Comparison of ENCODE assay signal across 1 cellular context in the genomic region with DNA sequence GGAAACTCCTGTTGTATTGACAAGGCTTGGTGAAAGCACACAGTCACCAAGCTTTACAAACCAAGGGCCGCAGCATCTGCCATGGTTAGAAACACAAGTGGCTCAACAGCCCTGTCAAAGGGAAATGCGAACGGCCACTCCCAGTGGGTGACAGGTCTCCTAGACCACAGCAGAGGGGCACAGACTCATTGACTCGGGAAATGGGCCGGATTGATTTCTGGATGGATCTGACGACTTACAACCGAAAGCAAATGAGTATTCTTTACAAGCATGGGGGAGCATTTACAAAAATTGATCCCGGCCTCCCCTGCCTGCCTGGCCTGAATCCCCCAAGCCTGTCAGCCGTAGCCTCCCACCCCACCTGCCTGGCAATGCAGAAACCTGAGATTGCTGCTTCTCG.
TF ChIP-seq lines count a peak whose summit lies in the region.

No MANE protein-coding gene starts in this region.

TF ChIP-seq in HepG2, 621 proteins besides CTCF, POLR2A, EP300 and RAD21 (continued from another document):
- no peak for TF ChIP-seq MXD4 (CRISPR knock-in tag; IDR thresholded peaks at IDR 0.05)
- no peak for TF ChIP-seq ZNF260 (CRISPR knock-in tag; IDR thresholded peaks at IDR 0.05; ENCODE audit: borderline replicate concordance, low read depth)
- TF ChIP-seq, protein P1, sequence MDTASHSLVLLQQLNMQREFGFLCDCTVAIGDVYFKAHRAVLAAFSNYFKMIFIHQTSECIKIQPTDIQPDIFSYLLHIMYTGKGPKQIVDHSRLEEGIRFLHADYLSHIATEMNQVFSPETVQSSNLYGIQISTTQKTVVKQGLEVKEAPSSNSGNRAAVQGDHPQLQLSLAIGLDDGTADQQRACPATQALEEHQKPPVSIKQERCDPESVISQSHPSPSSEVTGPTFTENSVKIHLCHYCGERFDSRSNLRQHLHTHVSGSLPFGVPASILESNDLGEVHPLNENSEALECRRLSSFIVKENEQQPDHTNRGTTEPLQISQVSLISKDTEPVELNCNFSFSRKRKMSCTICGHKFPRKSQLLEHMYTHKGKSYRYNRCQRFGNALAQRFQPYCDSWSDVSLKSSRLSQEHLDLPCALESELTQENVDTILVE (CRISPR knock-in tag; IDR thresholded peaks at IDR 0.05) = no peak
- no peak for TF ChIP-seq PCBP2 (optimal IDR thresholded peaks at IDR 0.05; ENCODE audit: low read depth, low read length, poor library complexity, severe bottlenecking)
- TF ChIP-seq, protein P2, sequence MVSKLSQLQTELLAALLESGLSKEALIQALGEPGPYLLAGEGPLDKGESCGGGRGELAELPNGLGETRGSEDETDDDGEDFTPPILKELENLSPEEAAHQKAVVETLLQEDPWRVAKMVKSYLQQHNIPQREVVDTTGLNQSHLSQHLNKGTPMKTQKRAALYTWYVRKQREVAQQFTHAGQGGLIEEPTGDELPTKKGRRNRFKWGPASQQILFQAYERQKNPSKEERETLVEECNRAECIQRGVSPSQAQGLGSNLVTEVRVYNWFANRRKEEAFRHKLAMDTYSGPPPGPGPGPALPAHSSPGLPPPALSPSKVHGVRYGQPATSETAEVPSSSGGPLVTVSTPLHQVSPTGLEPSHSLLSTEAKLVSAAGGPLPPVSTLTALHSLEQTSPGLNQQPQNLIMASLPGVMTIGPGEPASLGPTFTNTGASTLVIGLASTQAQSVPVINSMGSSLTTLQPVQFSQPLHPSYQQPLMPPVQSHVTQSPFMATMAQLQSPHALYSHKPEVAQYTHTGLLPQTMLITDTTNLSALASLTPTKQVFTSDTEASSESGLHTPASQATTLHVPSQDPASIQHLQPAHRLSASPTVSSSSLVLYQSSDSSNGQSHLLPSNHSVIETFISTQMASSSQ (IDR thresholded peaks at IDR 0.05; ENCODE audit: low read depth) = no peak
- TF ChIP-seq, protein P2 (CRISPR knock-in tag; IDR thresholded peaks at IDR 0.05; ENCODE audit: borderline replicate concordance) = no peak
- no peak for TF ChIP-seq CREM (IDR thresholded peaks at IDR 0.05)
- TF ChIP-seq CREM (CRISPR knock-in tag; IDR thresholded peaks at IDR 0.05) = no peak
- TF ChIP-seq, protein P3, sequence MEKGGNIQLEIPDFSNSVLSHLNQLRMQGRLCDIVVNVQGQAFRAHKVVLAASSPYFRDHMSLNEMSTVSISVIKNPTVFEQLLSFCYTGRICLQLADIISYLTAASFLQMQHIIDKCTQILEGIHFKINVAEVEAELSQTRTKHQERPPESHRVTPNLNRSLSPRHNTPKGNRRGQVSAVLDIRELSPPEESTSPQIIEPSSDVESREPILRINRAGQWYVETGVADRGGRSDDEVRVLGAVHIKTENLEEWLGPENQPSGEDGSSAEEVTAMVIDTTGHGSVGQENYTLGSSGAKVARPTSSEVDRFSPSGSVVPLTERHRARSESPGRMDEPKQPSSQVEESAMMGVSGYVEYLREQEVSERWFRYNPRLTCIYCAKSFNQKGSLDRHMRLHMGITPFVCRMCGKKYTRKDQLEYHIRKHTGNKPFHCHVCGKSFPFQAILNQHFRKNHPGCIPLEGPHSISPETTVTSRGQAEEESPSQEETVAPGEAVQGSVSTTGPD (CRISPR knock-in tag; IDR thresholded peaks at IDR 0.05) = no peak
- TF ChIP-seq, protein P4, sequence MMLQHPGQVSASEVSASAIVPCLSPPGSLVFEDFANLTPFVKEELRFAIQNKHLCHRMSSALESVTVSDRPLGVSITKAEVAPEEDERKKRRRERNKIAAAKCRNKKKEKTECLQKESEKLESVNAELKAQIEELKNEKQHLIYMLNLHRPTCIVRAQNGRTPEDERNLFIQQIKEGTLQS (CRISPR knock-in tag; IDR thresholded peaks at IDR 0.05) = no peak
- no peak for TF ChIP-seq BHLHE40 (IDR thresholded peaks at IDR 0.05; ENCODE audit: low read length)
- TF ChIP-seq, protein P5, sequence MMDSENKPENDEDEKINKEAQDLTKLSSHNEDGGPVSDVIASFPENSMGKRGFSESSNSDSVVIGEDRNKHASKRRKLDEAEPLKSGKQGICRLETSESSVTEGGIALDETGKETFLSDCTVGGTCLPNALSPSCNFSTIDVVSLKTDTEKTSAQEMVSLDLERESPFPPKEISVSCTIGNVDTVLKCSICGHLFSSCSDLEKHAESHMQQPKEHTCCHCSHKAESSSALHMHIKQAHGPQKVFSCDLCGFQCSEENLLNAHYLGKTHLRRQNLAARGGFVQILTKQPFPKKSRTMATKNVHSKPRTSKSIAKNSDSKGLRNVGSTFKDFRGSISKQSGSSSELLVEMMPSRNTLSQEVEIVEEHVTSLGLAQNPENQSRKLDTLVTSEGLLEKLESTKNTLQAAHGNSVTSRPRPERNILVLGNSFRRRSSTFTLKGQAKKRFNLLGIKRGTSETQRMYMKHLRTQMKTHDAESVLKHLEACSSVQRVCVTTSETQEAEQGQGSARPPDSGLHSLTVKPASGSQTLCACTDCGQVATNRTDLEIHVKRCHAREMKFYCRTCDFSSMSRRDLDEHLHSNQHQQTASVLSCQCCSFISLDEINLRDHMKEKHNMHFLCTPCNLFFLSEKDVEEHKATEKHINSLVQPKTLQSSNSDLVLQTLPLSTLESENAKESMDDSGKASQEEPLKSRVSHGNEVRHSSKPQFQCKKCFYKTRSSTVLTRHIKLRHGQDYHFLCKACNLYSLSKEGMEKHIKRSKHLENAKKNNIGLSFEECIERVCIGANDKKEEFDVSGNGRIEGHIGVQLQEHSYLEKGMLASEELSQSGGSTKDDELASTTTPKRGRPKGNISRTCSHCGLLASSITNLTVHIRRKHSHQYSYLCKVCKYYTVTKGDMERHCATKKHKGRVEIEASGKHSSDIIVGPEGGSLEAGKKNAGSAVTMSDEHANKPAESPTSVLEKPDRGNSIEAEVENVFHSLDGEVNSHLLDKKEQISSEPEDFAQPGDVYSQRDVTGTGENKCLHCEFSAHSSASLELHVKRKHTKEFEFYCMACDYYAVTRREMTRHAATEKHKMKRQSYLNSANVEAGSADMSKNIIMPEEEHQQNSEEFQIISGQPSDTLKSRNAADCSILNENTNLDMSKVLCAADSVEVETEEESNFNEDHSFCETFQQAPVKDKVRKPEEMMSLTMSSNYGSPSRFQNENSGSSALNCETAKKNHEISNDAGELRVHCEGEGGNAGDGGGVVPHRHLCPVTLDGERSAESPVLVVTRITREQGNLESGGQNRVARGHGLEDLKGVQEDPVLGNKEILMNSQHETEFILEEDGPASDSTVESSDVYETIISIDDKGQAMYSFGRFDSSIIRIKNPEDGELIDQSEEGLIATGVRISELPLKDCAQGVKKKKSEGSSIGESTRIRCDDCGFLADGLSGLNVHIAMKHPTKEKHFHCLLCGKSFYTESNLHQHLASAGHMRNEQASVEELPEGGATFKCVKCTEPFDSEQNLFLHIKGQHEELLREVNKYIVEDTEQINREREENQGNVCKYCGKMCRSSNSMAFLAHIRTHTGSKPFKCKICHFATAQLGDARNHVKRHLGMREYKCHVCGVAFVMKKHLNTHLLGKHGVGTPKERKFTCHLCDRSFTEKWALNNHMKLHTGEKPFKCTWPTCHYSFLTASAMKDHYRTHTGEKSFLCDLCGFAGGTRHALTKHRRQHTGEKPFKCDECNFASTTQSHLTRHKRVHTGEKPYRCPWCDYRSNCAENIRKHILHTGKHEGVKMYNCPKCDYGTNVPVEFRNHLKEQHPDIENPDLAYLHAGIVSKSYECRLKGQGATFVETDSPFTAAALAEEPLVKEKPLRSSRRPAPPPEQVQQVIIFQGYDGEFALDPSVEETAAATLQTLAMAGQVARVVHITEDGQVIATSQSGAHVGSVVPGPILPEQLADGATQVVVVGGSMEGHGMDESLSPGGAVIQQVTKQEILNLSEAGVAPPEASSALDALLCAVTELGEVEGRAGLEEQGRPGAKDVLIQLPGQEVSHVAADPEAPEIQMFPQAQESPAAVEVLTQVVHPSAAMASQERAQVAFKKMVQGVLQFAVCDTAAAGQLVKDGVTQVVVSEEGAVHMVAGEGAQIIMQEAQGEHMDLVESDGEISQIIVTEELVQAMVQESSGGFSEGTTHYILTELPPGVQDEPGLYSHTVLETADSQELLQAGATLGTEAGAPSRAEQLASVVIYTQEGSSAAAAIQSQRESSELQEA (CRISPR knock-in tag; IDR thresholded peaks at IDR 0.05; ENCODE audit: not compliant biosample characterization) = no peak
- TF ChIP-seq ZSCAN9 (CRISPR knock-in tag; IDR thresholded peaks at IDR 0.05; ENCODE audit: borderline replicate concordance) = no peak
- TF ChIP-seq XBP1 (CRISPR knock-in tag; IDR thresholded peaks at IDR 0.05) = no peak
- TF ChIP-seq BCL6 (CRISPR knock-in tag; IDR thresholded peaks at IDR 0.05) = no peak
